10 cellular contexts compared by ENCODE assay signal in the genomic region with DNA sequence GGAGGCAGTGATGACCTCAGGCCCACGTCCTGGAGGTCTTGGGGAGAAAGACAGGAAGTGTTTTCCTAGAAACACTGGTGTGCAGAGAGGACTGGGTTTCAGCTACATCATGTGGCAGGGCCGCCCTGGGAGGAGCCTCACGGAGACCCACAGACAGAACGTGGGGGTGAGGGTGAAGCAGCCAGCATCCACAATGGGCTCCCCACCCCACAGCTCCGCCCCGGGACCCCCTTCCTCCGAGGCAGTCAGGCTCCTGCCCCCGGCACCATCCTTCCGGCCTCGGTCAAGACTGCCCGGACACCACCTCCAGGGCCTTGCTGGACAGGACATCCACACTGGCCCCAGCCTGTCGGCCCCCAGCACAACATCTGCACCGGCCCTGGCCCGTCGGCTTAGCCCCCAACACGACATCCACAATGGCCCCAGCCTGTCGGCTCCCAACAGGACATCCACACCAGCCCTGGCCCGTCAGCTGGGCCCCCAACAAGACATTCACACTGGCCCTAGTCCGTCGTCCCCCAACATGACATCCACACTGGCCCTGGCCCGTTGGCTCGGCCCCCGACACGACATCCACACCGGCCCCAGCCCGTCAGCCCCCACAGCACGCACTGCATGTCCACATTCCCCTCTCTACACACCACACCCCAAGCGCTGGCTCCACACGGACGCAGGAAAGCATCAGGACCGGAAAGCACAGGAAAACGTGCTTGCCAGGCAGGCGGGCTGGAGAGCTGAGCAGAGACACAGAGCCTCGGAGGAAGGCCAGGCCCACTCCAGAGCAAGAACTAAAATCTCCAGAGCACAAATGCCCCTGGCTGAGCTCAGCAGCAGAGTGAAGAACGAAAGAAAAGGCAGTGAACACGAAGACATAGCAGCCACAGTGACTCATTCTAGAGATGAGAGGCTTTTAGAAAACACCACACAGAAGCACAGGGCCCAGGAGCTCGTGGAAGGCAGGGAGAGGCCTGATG. TPM values are rescaled to one million over a fixed set of nuclear protein-coding genes. Genes with fewer than 3 reads are reported as not detected.
DNase-seq lines count a peak whose midpoint lies in the region; ATAC-seq and TF ChIP-seq lines count a peak whose summit lies in the region.
"Had no signal": no experiment of that assay in that cellular context is flagged by ENCODE, and none has a peak within 500 bp of the region (broad histone marks: within the 10 kb centered on the region; RNA-seq: fewer than 3 reads in every experiment).

No MANE protein-coding gene starts in this region.

- no peak overlapping the region for H3K4me3 Mint-ChIP-seq in mesothelial cell of epicardium
- H3K4me3 Mint-ChIP-seq: activated CD8-positive, alpha-beta T cell treated with anti-CD3 and anti-CD28 coated beads, Interleukin-2, amount 10 ng/mL, durations not matched to agents 7 days and 5 days had no signal

- peak overlapping the region; percentile 85 for H3K27ac Mint-ChIP-seq in mesothelial cell of epicardium
- peak overlapping the region in 1 of 2 donors; percentile 5 for H3K27ac Mint-ChIP-seq in activated naive CD4-positive, alpha-beta T cell treated with anti-CD3 and anti-CD28 coated beads, Interleukin-2, amount 50 U/mL, for 72 hours
- H3K27ac Mint-ChIP-seq: activated CD8-positive, alpha-beta T cell treated with anti-CD3 and anti-CD28 coated beads, Interleukin-2, amount 10 ng/mL, durations not matched to agents 7 days and 5 days had no signal

- POLR2A ChIA-PET in PC-3 (lab: Charles Lee; ENCODE audit: unreplicated experiment) = no interaction called here

- intact Hi-C loops in esophagus muscularis mucosa (cut with DNase I) (no loop called here), PC-3 (cut with micrococcal nuclease) (no loop called here)

- no peak for TF ChIP-seq EP300 in esophagus muscularis mucosa (IDR thresholded peaks at IDR 0.05)

- H3K9me3 ChIP-seq in esophagus muscularis mucosa (no peaks in the 10 kb centered on the region), PC-3 (ENCODE audit: low read length) (no peaks in the 10 kb centered on the region)

- H3K79me2 ChIP-seq in PC-3 (ENCODE audit: low read length) = no peaks in the 10 kb centered on the region

- peaks cover 36% of the 10 kb centered on the region for H3K36me3 Mint-ChIP-seq in mesothelial cell of epicardium
- H3K36me3 Mint-ChIP-seq in activated naive CD4-positive, alpha-beta T cell treated with anti-CD3 and anti-CD28 coated beads, Interleukin-2, amount 50 U/mL, for 72 hours = peaks cover 6% of the 10 kb centered on the region in 2 donors

- peaks cover 10 to 19% (median 17%) of the 10 kb centered on the region in 4 donors for H3K4me1 ChIP-seq in esophagus muscularis mucosa
- no peaks in the 10 kb centered on the region for H3K4me1 ChIP-seq in PC-3 (ENCODE audit: insufficient read depth, low read length)

- TF ChIP-seq CTCF in esophagus muscularis mucosa (IDR thresholded peaks at IDR 0.05) (no peak), mesothelial cell of epicardium (IDR thresholded peaks at IDR 0.05; ENCODE audit: unreplicated experiment) (no peak), PC-3 (conservative IDR thresholded peaks at IDR 0.05; ENCODE audit: low read depth, low read length) (no peak)

- no peak overlapping the region for H3K4me3 ChIP-seq in esophagus muscularis mucosa
- no peak overlapping the region for H3K4me3 ChIP-seq in PC-3 (ENCODE audit: low read length)

- H3F3A ChIP-seq in PC-3 (ENCODE audit: low read length, unreplicated experiment) = no peaks in the 10 kb centered on the region

- CTCF ChIA-PET in PC-3 (lab: Charles Lee) = no interaction called here

- WGBS in esophagus muscularis mucosa = 76% methylated on average over 36 of the region's 37 CpGs

- H3K27me3 ChIP-seq in esophagus muscularis mucosa (no peaks in the 10 kb centered on the region), PC-3 (ENCODE audit: low read length) (no peaks in the 10 kb centered on the region)

- no peak overlapping the region for H2AFZ ChIP-seq in PC-3 (ENCODE audit: low read length)

- H3K9me2 ChIP-seq in PC-3 (replicated peaks; ENCODE audit: low read length) = no peaks in the 10 kb centered on the region

- H3K4me1 Mint-ChIP-seq in mesothelial cell of epicardium = peaks cover 7% of the 10 kb centered on the region

- no peak for TF ChIP-seq POLR2A in esophagus muscularis mucosa (IDR thresholded peaks at IDR 0.05; ENCODE audit: low read depth)
- no peak for TF ChIP-seq POLR2A in erythroblast (IDR thresholded peaks at IDR 0.05; ENCODE audit: low read length)

- H3K27ac ChIP-seq in esophagus muscularis mucosa (replicated peaks in 1 of 4) (peak overlapping the region; percentile 37 to 60 (median 56)), PC-3 (ENCODE audit: low read length) (no peak overlapping the region)

- ATAC-seq in PC-3 = no peak
- ATAC-seq in activated naive CD4-positive, alpha-beta T cell treated with anti-CD3 and anti-CD28 coated beads, Interleukin-2, amount 50 U/mL, for 72 hours = no peak
- ATAC-seq: activated CD8-positive, alpha-beta T cell treated with anti-CD3 and anti-CD28 coated beads, Interleukin-2, amount 10 ng/mL, durations not matched to agents 7 days and 5 days had no signal

- DNase-seq in GM04504 (ENCODE audit: low read depth) = peak; percentile 37
- no peak for DNase-seq in esophagus muscularis mucosa (ENCODE audit: extremely low spot score)
- no peak for DNase-seq in mesothelial cell of epicardium (ENCODE audit: low spot score in 2 of 2, unreplicated experiment in 2 of 2)
- DNase-seq in stromal cell of bone marrow (ENCODE audit: low read depth) = peak; percentile 47
- no peak for DNase-seq in erythroblast (lab: John Stamatoyannopoulos, UW)
- DNase-seq in PC-3 = no peak
- DNase-seq in ACHN = no peak
- DNase-seq in activated naive CD4-positive, alpha-beta T cell treated with anti-CD3 and anti-CD28 coated beads, Interleukin-2, amount 50 U/mL, for 72 hours (ENCODE audit: low spot score in 2 of 2) = no peak
- DNase-seq: activated CD8-positive, alpha-beta T cell treated with anti-CD3 and anti-CD28 coated beads, Interleukin-2, amount 10 ng/mL, durations not matched to agents 7 days and 5 days; occipital lobe had no signal

- H3K36me3 ChIP-seq in esophagus muscularis mucosa (peaks cover 0 to 49% (median 14%) of the 10 kb centered on the region in 4 donors), PC-3 (ENCODE audit: low read depth, low read length) (no peaks in the 10 kb centered on the region)

- H4K20me1 ChIP-seq in PC-3 (ENCODE audit: low read length) = no peaks in the 10 kb centered on the region

- H3K4me2 ChIP-seq in PC-3 (ENCODE audit: low read length) = no peak overlapping the region

- no peaks in the 10 kb centered on the region for H3K27me3 Mint-ChIP-seq in mesothelial cell of epicardium (ENCODE audit: low read depth)

- in situ Hi-C loops in ACHN (cut with HindIII; ENCODE audit: low pct_ligation_motif_present, low pct_unique_long_range_greater_than_20kb, low sequenced_read_pairs) = no loop called here

- no peak overlapping the region for H3K9ac ChIP-seq in PC-3 (ENCODE audit: low read length)

- H3K9me3 Mint-ChIP-seq in mesothelial cell of epicardium = peaks cover 20% of the 10 kb centered on the region
- H3K9me3 Mint-ChIP-seq in activated naive CD4-positive, alpha-beta T cell treated with anti-CD3 and anti-CD28 coated beads, Interleukin-2, amount 50 U/mL, for 72 hours = no peaks in the 10 kb centered on the region

- BruUV-seq in PC-3 (replicated peaks; lab: Mats Ljungman, UMichigan) = no TSS peak

RNA-seq across cellular contexts. Expression of gene LMF1, which starts 50.8 kb away (rescaled TPM):
- total RNA-seq in esophagus muscularis mucosa (10 to 100 TPM; 14.5 to 32.0 (median 23.8) TPM), mesothelial cell of epicardium (33.1 to 38.1 TPM (median 37.4 TPM) in 3 replicates), PC-3 (2014; rRNA removed) (12.9 and 13.5 TPM in 2 replicates)
- total RNA-seq in activated naive CD4-positive, alpha-beta T cell treated with anti-CD3 and anti-CD28 coated beads, Interleukin-2, amount 50 U/mL, for 72 hours = 10 to 100 TPM; 13.0 to 19.1 TPM

Comparison
In these comparisons a context has a peak if more than half of its experiments do, and no peak if none do; other contexts are left out.
1. DNase-seq: peak in GM04504 (single experiment) and stromal cell of bone marrow (single experiment); none in esophagus muscularis mucosa (single experiment), mesothelial cell of epicardium (0 of 2), erythroblast (0 of 2), PC-3 (single experiment), ACHN (single experiment) and activated naive CD4-positive, alpha-beta T cell treated with anti-CD3 and anti-CD28 coated beads, Interleukin-2, amount 50 U/mL, for 72 hours (0 of 2).